ENCODE assay signal across 1 cellular context in genomic region chr7:39566056-39566921, GRCh38.
TF ChIP-seq lines count a peak whose summit lies in the region.

YAE1 (plus strand) TSS chr7:39566404; CDS start chr7:39566419, 15 bp downstream.

TF ChIP-seq in SK-N-SH, 30 proteins besides CTCF, POLR2A, EP300 and RAD21 (continued from another document):
- TF ChIP-seq IRF3 (IDR thresholded peaks at IDR 0.05; ENCODE audit: low read depth, low read length) (no peak), MAX (IDR thresholded peaks at IDR 0.05; ENCODE audit: low read depth) (peak; percentile 92), NRF1 (IDR thresholded peaks at IDR 0.05; ENCODE audit: low read depth, low read length) (peak; percentile 35; the same call in 1 of the 2 replicates), EZH2phosphoT487 (IDR thresholded peaks at IDR 0.05; ENCODE audit: borderline replicate concordance, low read depth) (no peak), POLR2AphosphoS5 (IDR thresholded peaks at IDR 0.05; ENCODE audit: low read depth, low read length) (peak; percentile 99)
- TF ChIP-seq, protein P1, sequence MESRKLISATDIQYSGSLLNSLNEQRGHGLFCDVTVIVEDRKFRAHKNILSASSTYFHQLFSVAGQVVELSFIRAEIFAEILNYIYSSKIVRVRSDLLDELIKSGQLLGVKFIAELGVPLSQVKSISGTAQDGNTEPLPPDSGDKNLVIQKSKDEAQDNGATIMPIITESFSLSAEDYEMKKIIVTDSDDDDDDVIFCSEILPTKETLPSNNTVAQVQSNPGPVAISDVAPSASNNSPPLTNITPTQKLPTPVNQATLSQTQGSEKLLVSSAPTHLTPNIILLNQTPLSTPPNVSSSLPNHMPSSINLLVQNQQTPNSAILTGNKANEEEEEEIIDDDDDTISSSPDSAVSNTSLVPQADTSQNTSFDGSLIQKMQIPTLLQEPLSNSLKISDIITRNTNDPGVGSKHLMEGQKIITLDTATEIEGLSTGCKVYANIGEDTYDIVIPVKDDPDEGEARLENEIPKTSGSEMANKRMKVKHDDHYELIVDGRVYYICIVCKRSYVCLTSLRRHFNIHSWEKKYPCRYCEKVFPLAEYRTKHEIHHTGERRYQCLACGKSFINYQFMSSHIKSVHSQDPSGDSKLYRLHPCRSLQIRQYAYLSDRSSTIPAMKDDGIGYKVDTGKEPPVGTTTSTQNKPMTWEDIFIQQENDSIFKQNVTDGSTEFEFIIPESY (IDR thresholded peaks at IDR 0.05; ENCODE audit: borderline replicate concordance, low read depth), result no peak
- TF ChIP-seq, protein P2, sequence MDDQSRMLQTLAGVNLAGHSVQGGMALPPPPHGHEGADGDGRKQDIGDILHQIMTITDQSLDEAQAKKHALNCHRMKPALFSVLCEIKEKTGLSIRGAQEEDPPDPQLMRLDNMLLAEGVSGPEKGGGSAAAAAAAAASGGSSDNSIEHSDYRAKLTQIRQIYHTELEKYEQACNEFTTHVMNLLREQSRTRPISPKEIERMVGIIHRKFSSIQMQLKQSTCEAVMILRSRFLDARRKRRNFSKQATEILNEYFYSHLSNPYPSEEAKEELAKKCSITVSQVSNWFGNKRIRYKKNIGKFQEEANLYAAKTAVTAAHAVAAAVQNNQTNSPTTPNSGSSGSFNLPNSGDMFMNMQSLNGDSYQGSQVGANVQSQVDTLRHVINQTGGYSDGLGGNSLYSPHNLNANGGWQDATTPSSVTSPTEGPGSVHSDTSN (IDR thresholded peaks at IDR 0.05), result peak; percentile 4; the same call in 1 of the 2 replicates
